In the genomic region with DNA sequence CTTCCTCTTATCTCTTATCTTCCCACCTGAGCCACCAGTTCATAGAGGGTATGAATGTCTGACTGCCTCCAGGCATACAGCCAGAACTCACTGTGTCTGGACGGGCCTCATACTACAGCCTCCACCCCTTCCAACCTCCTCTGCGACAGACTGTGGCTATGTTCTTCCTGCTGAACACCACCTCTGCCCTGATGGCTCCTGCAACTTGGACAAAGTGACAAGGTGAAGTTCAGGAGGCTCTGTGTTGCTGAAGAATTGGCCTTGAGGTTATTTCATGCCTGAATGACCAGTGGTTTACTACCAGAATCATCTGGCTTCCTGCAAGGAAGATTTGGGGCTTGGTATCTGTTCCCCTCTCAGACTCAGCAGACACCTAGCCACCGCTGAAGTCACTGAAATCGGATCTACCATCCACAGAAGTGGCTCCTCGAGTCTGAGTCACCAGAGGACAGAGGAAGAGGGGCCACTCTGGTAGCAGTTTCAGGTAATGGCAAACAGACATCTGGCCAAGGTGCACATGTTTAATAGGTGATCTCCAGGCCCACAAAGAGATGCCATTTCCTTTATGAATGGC, we compare ENCODE assay signal across 8 cellular contexts. TPM values are rescaled to one million over a fixed set of nuclear protein-coding genes. Genes with fewer than 3 reads are reported as not detected.
A peak's percentile ranks its signal among the peaks of the same experiment; 100 is the strongest.
DNase-seq lines count a peak whose midpoint lies in the region; ATAC-seq, FAIRE-seq and TF ChIP-seq lines count a peak whose summit lies in the region.
"Had no signal": no experiment of that assay in that cellular context is flagged by ENCODE, and none has a peak within 500 bp of the region (broad histone marks: within the 10 kb centered on the region; RNA-seq: fewer than 3 reads in every experiment).

No MANE protein-coding gene starts in this region.

- no peak overlapping the region for H2AFZ ChIP-seq in SU-DHL-6 (ENCODE audit: low read depth, low read length, severe bottlenecking)

- H3K4me2 ChIP-seq in SU-DHL-6 (ENCODE audit: low read depth, low read length, poor library complexity, severe bottlenecking), result peak overlapping the region; percentile 30
- H3K4me2 ChIP-seq: KMS-11 had no signal

- H3K4me3 ChIP-seq in SU-DHL-6 (ENCODE audit: insufficient read depth, low read length, poor library complexity, severe bottlenecking) (no peak overlapping the region), pancreas (no peak overlapping the region)

- 44 to 45% methylated on average over 5 of the region's 5 CpGs for WGBS in pancreas, 2 donors

- H3K27me3 ChIP-seq in SU-DHL-6 (ENCODE audit: low read length) (no peaks in the 10 kb centered on the region), pancreas (no peaks in the 10 kb centered on the region)

- peaks cover 10 to 21% (median 15%) of the 10 kb centered on the region in 3 donors for H3K4me1 ChIP-seq in pancreas

- intact Hi-C loops in pancreas (cut with DNase I), result no loop called here

- H3K36me3 ChIP-seq in SU-DHL-6 (ENCODE audit: low read length), result no peaks in the 10 kb centered on the region
- peaks cover 0 to 18% (median 13%) of the 10 kb centered on the region in 3 donors for H3K36me3 ChIP-seq in pancreas

- no peaks in the 10 kb centered on the region for H3K9me2 ChIP-seq in SU-DHL-6 (replicated peaks; ENCODE audit: insufficient read depth, low read length)

- H3K27ac ChIP-seq in SU-DHL-6 (ENCODE audit: low read depth, low read length) (peak overlapping the region; percentile 58), pancreas (peak overlapping the region in 2 of 4 donors; percentile 3 to 5)
- H3K27ac ChIP-seq: KMS-11 had no signal

- in situ Hi-C loops in G401 (cut with HindIII; ENCODE audit: low sequenced_read_pairs), result no loop called here

- FAIRE-seq in pancreas (lab: Jason Lieb, UNC), result no peak

- H3K79me2 ChIP-seq in SU-DHL-6 (ENCODE audit: insufficient read depth, low read length), result peaks cover 43% of the 10 kb centered on the region

- peak overlapping the region; percentile 18; the same call in 1 of the 2 replicates for H3K9ac ChIP-seq in SU-DHL-6 (ENCODE audit: low read length)
- H3K9ac ChIP-seq: KMS-11 had no signal

- peak in 1 of 6 donors; percentile 14 for DNase-seq in pancreas
- DNase-seq in stimulated activated CD4-positive, alpha-beta T cell treated with anti-CD3 and anti-CD28 coated beads, Interleukin-2, amount 100 ng/mL, for 48 hours, result no peak
- no peak for DNase-seq in NCI-H526 (lab: John Stamatoyannopoulos, UW)
- no peak for DNase-seq in G401 (ENCODE audit: low spot score)

- TF ChIP-seq CTCF in SU-DHL-6 (IDR thresholded peaks at IDR 0.05; ENCODE audit: insufficient read depth, low read length, poor library complexity, severe bottlenecking) (no peak), pancreas (IDR thresholded peaks at IDR 0.05) (no peak)

- H3K9me3 ChIP-seq in SU-DHL-6 (ENCODE audit: insufficient read depth, low read length) (no peaks in the 10 kb centered on the region), pancreas (no peaks in the 10 kb centered on the region)

- no peaks in the 10 kb centered on the region for H4K20me1 ChIP-seq in SU-DHL-6 (ENCODE audit: low read depth, low read length)

- ATAC-seq in GM18909 (IDR thresholded peaks at IDR 0.05; ENCODE audit: poor library complexity, unreplicated experiment) (peak; percentile 71), HG02840 (IDR thresholded peaks at IDR 0.05; ENCODE audit: low FRiP score, unreplicated experiment) (peak; percentile 71), pancreas (peak; percentile 41 to 88 (median 63))

- peaks cover 11% of the 10 kb centered on the region for H3F3A ChIP-seq in SU-DHL-6 (ENCODE audit: insufficient read depth)

RNA-seq across cellular contexts. Expression of a gene that starts 14.2 kb away (rescaled TPM):
- 10 to 100 TPM; 15.0 to 30.8 (median 19.6) TPM for total RNA-seq in pancreas
- polyA plus RNA-seq in pancreas, result 10 to 100 TPM; 60.4 to 83.5 TPM
- total RNA-seq in G401 (2014; rRNA removed; shearing (Covaris generic)), result 32.1 and 40.9 TPM in 2 replicates

RNA-seq across cellular contexts. Expression of a gene that starts 16.0 kb away (rescaled TPM):
- 10 to 100 TPM; 33.3 to 49.0 (median 34.3) TPM for total RNA-seq in pancreas
- polyA plus RNA-seq in pancreas, result 10 to 100 TPM; 21.4 to 31.7 TPM
- total RNA-seq in G401 (2014; rRNA removed; shearing (Covaris generic)), result 7.6 and 13.2 TPM in 2 replicates

RNA-seq across cellular contexts. Expression of a gene that starts 30.7 kb away (rescaled TPM):
- total RNA-seq in pancreas, result not detected
- polyA plus RNA-seq in pancreas, result under 1 TPM in 1 of 2 donors, not detected in 1; 0.09 TPM
- total RNA-seq in G401 (2014; rRNA removed; shearing (Covaris generic)), result not detected in 2 replicates

RNA-seq across cellular contexts. Expression of a gene that starts 32.7 kb away (rescaled TPM):
- total RNA-seq in pancreas, result 10 to 100 TPM; 14.5 to 23.2 (median 22.3) TPM
- polyA plus RNA-seq in pancreas, result 10 to 100 TPM; 15.9 to 19.1 TPM
- total RNA-seq in G401 (2014; rRNA removed; shearing (Covaris generic)), result 81.8 and 85.8 TPM in 2 replicates

RNA-seq across cellular contexts. Expression of a gene that starts 44.5 kb away (rescaled TPM):
- under 1 TPM in 1 of 6 donors, not detected in 5; 0.14 TPM for total RNA-seq in pancreas
- not detected for polyA plus RNA-seq in pancreas
- not detected in 2 replicates for total RNA-seq in G401 (2014; rRNA removed; shearing (Covaris generic))
